ENCODE assay signal across 23 cellular contexts in the genomic region with DNA sequence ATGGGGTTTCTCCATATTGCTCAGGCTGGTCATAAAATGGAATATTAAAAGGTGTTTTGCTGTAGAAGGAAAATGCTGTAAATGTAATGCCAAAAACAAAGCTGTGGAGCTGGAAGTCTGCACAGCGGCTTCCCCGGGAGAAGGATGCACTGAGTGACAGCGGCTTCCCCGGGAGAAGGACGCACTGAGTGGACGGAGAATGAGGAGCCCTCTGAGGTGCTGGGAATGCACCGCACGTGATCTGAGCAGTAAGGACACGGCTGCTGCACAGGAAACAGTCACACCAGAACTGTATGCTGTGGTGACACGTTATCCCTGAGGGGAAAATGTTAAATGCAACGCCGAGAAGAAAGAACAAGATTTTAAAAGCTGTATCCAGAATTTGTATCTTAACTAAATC.
"Had no signal": no experiment of that assay in that cellular context is flagged by ENCODE, and none has a peak within 500 bp of the region (broad histone marks: within the 10 kb centered on the region; RNA-seq: fewer than 3 reads in every experiment).

No MANE protein-coding gene starts in this region.

- H3K4me2 ChIP-seq: hepatocyte, neural progenitor cell had no signal

- H3K36me3 ChIP-seq: neural progenitor cell, thyroid gland, uterus had no signal

- ATAC-seq: gastroesophageal sphincter; naive thymus-derived CD8-positive, alpha-beta T cell; pancreas; right cardiac atrium; stimulated activated effector memory CD8-positive, alpha-beta T cell treated with anti-CD3 and anti-CD28 coated beads, Interleukin-12 subunit alpha, Interleukin-12 subunit beta, amount 100 ng/mL, for 72 hours; stimulated activated naive CD8-positive, alpha-beta T cell treated with anti-CD3 and anti-CD28 coated beads, Interleukin-15, Interleukin-2, amounts not matched to agents 100 U/mL and 50 U/mL, for 24 hours had no signal

- H3K27me3 ChIP-seq: dorsolateral prefrontal cortex, esophagus muscularis mucosa, gastroesophageal sphincter, hepatocyte, neural progenitor cell, pancreas, suprapubic skin, thyroid gland, uterus had no signal

- H3K4me3 ChIP-seq: dorsolateral prefrontal cortex, esophagus muscularis mucosa, gastroesophageal sphincter, hepatocyte, mucosa of descending colon, neural progenitor cell, pancreas, suprapubic skin, thyroid gland, uterus had no signal

- FAIRE-seq: pancreas, small intestine had no signal

- H3K27ac ChIP-seq: esophagus muscularis mucosa, gastroesophageal sphincter, hepatocyte, neural progenitor cell, pancreas, suprapubic skin, thyroid gland, uterus had no signal

- H3K27me3 Mint-ChIP-seq: naive thymus-derived CD8-positive, alpha-beta T cell; progenitor cell of endocrine pancreas; type B pancreatic cell had no signal

- H3K27ac Mint-ChIP-seq: neural progenitor cell; stimulated activated effector memory CD8-positive, alpha-beta T cell treated with anti-CD3 and anti-CD28 coated beads, Interleukin-12 subunit alpha, Interleukin-12 subunit beta, amount 100 ng/mL, for 72 hours; type B pancreatic cell had no signal

- H3K9me3 Mint-ChIP-seq: naive thymus-derived CD8-positive, alpha-beta T cell; neural progenitor cell; stimulated activated effector memory CD8-positive, alpha-beta T cell treated with anti-CD3 and anti-CD28 coated beads, Interleukin-12 subunit alpha, Interleukin-12 subunit beta, amount 100 ng/mL, for 72 hours; type B pancreatic cell had no signal

- H3K9me3 ChIP-seq: esophagus muscularis mucosa, gastroesophageal sphincter, mucosa of descending colon, pancreas, suprapubic skin, thyroid gland, uterus had no signal

- H3K4me1 ChIP-seq: pancreas, uterus had no signal

- H3K36me3 Mint-ChIP-seq: type B pancreatic cell had no signal

- DNase-seq: cortex of kidney; effector CD8-positive, alpha-beta T cell; left colon; nucleus accumbens; small intestine; stimulated activated CD4-positive, alpha-beta T cell treated with anti-CD3 and anti-CD28 coated beads, Interleukin-2, amount 100 ng/mL, for 48 hours; stimulated activated CD8-positive, alpha-beta memory T cell treated with anti-CD3 and anti-CD28 coated beads, Interleukin-4, amount 100 ng/mL, for 48 hours; stimulated activated naive CD8-positive, alpha-beta T cell treated with anti-CD3 and anti-CD28 coated beads, Interleukin-15, Interleukin-2, amounts not matched to agents 100 U/mL and 50 U/mL, for 24 hours; thyroid gland; uterus had no signal

- H3K9ac ChIP-seq: neural progenitor cell had no signal

- H3K4me3 Mint-ChIP-seq: naive thymus-derived CD8-positive, alpha-beta T cell; neural progenitor cell; stimulated activated effector memory CD8-positive, alpha-beta T cell treated with anti-CD3 and anti-CD28 coated beads, Interleukin-12 subunit alpha, Interleukin-12 subunit beta, amount 100 ng/mL, for 72 hours; type B pancreatic cell had no signal
